21 cellular contexts compared by ENCODE assay signal in genomic region chr1:166182281-166182680, GRCh38. TPM values are rescaled to one million over a fixed set of nuclear protein-coding genes. Genes with fewer than 3 reads are reported as not detected.
DNase-seq lines count a peak whose midpoint lies in the region; ATAC-seq and TF ChIP-seq lines count a peak whose summit lies in the region.
"Had no signal": no experiment of that assay in that cellular context is flagged by ENCODE, and none has a peak within 500 bp of the region (broad histone marks: within the 10 kb centered on the region; RNA-seq: fewer than 3 reads in every experiment).

No MANE protein-coding gene starts in this region.

- H3K4me1 Mint-ChIP-seq in glutamatergic neuron (ENCODE audit: low read depth, unreplicated experiment) = peaks cover 4% of the 10 kb centered on the region
- H3K4me1 Mint-ChIP-seq: activated CD4-positive, alpha-beta T cell treated with anti-CD3 and anti-CD28 coated beads, Interleukin-2, amount 10 ng/mL, durations not matched to agents 7 days and 5 days had no signal

- TF ChIP-seq CTCF in glutamatergic neuron (IDR thresholded peaks at IDR 0.05; ENCODE audit: partially characterized antibody, unreplicated experiment) = no peak

- peaks cover 2% of the 10 kb centered on the region for H3K27me3 Mint-ChIP-seq in glutamatergic neuron (ENCODE audit: unreplicated experiment)

- DNase-seq in NK-92 (lab: John Stamatoyannopoulos, UW; ENCODE audit: unreplicated experiment) = no peak
- DNase-seq in NCI-H146 treated with DMSO at 0.1 percent for 48 hours (lab: John Stamatoyannopoulos, UW; ENCODE audit: unreplicated experiment) = no peak
- no peak for DNase-seq in glutamatergic neuron
- DNase-seq: activated CD4-positive, alpha-beta T cell treated with anti-CD3 and anti-CD28 coated beads, Interleukin-2, amount 10 ng/mL, durations not matched to agents 7 days and 5 days; activated gamma-delta T cell treated with Interleukin-2 at 50 U/mL for 16 hours; amygdala; BE2C; Calu3; lower lobe of right lung; NCI-H1048; NCI-H2029 treated with DMSO at 0.1 percent for 48 hours; NCI-H446 treated with DMSO at 0.1 percent for 48 hours; nucleus accumbens; retina; uterus had no signal

- no peak overlapping the region for H3K27ac Mint-ChIP-seq in glutamatergic neuron (ENCODE audit: unreplicated experiment)
- H3K27ac Mint-ChIP-seq: activated CD4-positive, alpha-beta T cell treated with anti-CD3 and anti-CD28 coated beads, Interleukin-2, amount 10 ng/mL, durations not matched to agents 7 days and 5 days had no signal

- peak; percentile 60 for ATAC-seq in GM18511 (IDR thresholded peaks at IDR 0.05; ENCODE audit: unreplicated experiment)
- ATAC-seq in GM19452 (IDR thresholded peaks at IDR 0.05; ENCODE audit: unreplicated experiment) = peak; percentile 56
- ATAC-seq in HG02642 (IDR thresholded peaks at IDR 0.05; ENCODE audit: poor library complexity, unreplicated experiment) = peak; percentile 58
- peak; percentile 78 for ATAC-seq in HG03342 (IDR thresholded peaks at IDR 0.05; ENCODE audit: unreplicated experiment)
- ATAC-seq in GM21737 (IDR thresholded peaks at IDR 0.05; ENCODE audit: unreplicated experiment) = no peak
- ATAC-seq: lower lobe of right lung had no signal

- peaks cover 6% of the 10 kb centered on the region for H3K36me3 Mint-ChIP-seq in glutamatergic neuron (ENCODE audit: unreplicated experiment)

- peaks cover 2% of the 10 kb centered on the region for H3K9me3 Mint-ChIP-seq in glutamatergic neuron (ENCODE audit: unreplicated experiment)
- H3K9me3 Mint-ChIP-seq: activated CD4-positive, alpha-beta T cell treated with anti-CD3 and anti-CD28 coated beads, Interleukin-2, amount 10 ng/mL, durations not matched to agents 7 days and 5 days had no signal

- H3K4me3 Mint-ChIP-seq in glutamatergic neuron (ENCODE audit: unreplicated experiment) = no peak overlapping the region
- H3K4me3 Mint-ChIP-seq: activated CD4-positive, alpha-beta T cell treated with anti-CD3 and anti-CD28 coated beads, Interleukin-2, amount 10 ng/mL, durations not matched to agents 7 days and 5 days had no signal

RNA-seq across cellular contexts. Expression of gene FAM78B, which starts 15.5 kb away (rescaled TPM):
- 66.0 TPM for total RNA-seq in glutamatergic neuron (ENCODE audit: unreplicated experiment)
- total RNA-seq: fibroblast of villous mesenchyme had no signal
